In the genomic region with DNA sequence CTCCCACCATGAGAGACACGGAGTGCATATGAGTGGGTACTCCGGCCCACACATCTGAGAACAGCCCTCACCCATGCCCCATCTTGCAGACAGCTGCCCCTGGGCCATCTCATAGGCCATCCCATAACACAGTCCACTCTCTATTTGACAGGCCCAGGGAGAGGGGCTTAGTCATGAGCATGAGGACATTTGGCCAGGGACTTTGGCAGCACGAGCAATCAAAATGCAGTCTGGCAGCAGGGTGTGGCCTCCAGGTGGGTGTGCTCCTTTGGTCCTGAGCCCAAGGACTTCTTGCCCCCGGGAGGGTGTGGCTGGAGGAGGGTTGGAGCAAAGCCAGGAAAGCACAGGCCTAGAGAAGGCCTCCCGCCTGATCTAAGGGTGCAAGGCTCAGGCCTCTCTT, we compare ENCODE assay signal across 17 cellular contexts. TPM values are rescaled to one million over a fixed set of nuclear protein-coding genes. Genes with fewer than 3 reads are reported as not detected.
A peak's percentile ranks its signal among the peaks of the same experiment; 100 is the strongest.
DNase-seq lines count a peak whose midpoint lies in the region; TF ChIP-seq lines count a peak whose summit lies in the region.
"Had no signal": no experiment of that assay in that cellular context is flagged by ENCODE, and none has a peak within 500 bp of the region (broad histone marks: within the 10 kb centered on the region; RNA-seq: fewer than 3 reads in every experiment).

No MANE protein-coding gene starts in this region.

- POLR2A ChIA-PET in activated CD4-positive, alpha-beta memory T cell treated with anti-CD3 and anti-CD28 coated beads, Interleukin-2, amount 10 ng/mL, durations not matched to agents 7 days and 5 days (lab: Charles Lee), result no interaction called here

- no peak overlapping the region for H3K18ac ChIP-seq in neuronal stem cell (ENCODE audit: low read length)

- no peaks in the 10 kb centered on the region for H3K27me3 ChIP-seq in esophagus muscularis mucosa
- no peaks in the 10 kb centered on the region for H3K27me3 ChIP-seq in osteoblast (ENCODE audit: insufficient read depth, low read length)
- peaks cover 0 to under 1% (median 0%) of the 10 kb centered on the region in 3 experiments for H3K27me3 ChIP-seq in neuronal stem cell (ENCODE audit: control insufficient read depth in 3 of 3, insufficient read depth in 3 of 3, low read depth in 1 of 3, low read length in 3 of 3)
- no peaks in the 10 kb centered on the region for H3K27me3 ChIP-seq in SJCRH30
- H3K27me3 ChIP-seq: BLaER1, cardiac muscle cell had no signal

- CTCF ChIA-PET in activated CD4-positive, alpha-beta memory T cell treated with anti-CD3 and anti-CD28 coated beads, Interleukin-2, amount 10 ng/mL, durations not matched to agents 7 days and 5 days (lab: Charles Lee), result interaction anchor here (0.9 to 1.0 kb wide), 2 partner anchors 10 to 34 kb away, joined by 4 read pairs; no protein-coding TSS in a partner anchor

- TF ChIP-seq CTCF in esophagus muscularis mucosa (IDR thresholded peaks at IDR 0.05), result no peak
- no peak for TF ChIP-seq CTCF in osteoblast (IDR thresholded peaks at IDR 0.05; ENCODE audit: extremely low read depth, low read depth, low read length)

- no peak for TF ChIP-seq EP300 in esophagus muscularis mucosa (IDR thresholded peaks at IDR 0.05)

- H3K4me3 ChIP-seq in esophagus muscularis mucosa (no peak overlapping the region), osteoblast (ENCODE audit: insufficient read depth, low read length) (no peak overlapping the region), neuronal stem cell (ENCODE audit: low read length in 2 of 2) (peak overlapping the region in 1 of 2 donors; percentile 19), SJCRH30 (no peak overlapping the region)
- H3K4me3 ChIP-seq: BLaER1, cardiac muscle cell, HAP-1 had no signal

- H2BK5ac ChIP-seq in neuronal stem cell (ENCODE audit: low read length), result no peak overlapping the region

- H3K79me2 ChIP-seq in osteoblast (ENCODE audit: insufficient read depth, low read length), result no peaks in the 10 kb centered on the region

- no peak overlapping the region for H3K27ac Mint-ChIP-seq in activated CD4-positive, alpha-beta memory T cell treated with anti-CD3 and anti-CD28 coated beads, Interleukin-2, amount 10 ng/mL, durations not matched to agents 7 days and 5 days

- H3K9me3 ChIP-seq in esophagus muscularis mucosa (peaks cover 0 to 7% (median 0%) of the 10 kb centered on the region in 4 donors), osteoblast (ENCODE audit: low read depth, low read length) (no peaks in the 10 kb centered on the region), neuronal stem cell (replicated peaks in 1 of 2; ENCODE audit: control insufficient read depth in 2 of 2, insufficient read depth in 1 of 2, low read depth in 1 of 2, low read length in 2 of 2) (peaks cover 4% of the 10 kb centered on the region in 2 donors), SJCRH30 (replicated peaks) (no peaks in the 10 kb centered on the region)
- H3K9me3 ChIP-seq: HAP-1 had no signal

- H3K4me3 Mint-ChIP-seq in activated CD4-positive, alpha-beta memory T cell treated with anti-CD3 and anti-CD28 coated beads, Interleukin-2, amount 10 ng/mL, durations not matched to agents 7 days and 5 days, result no peak overlapping the region

- H2BK12ac ChIP-seq in neuronal stem cell (ENCODE audit: low read length), result no peak overlapping the region

- H2AFZ ChIP-seq in osteoblast (ENCODE audit: low read length) (no peak overlapping the region), neuronal stem cell (ENCODE audit: low read length) (no peak overlapping the region)

- intact Hi-C loops in esophagus muscularis mucosa (cut with DNase I), result no loop called here

- peaks cover 27% of the 10 kb centered on the region for H3K27me3 Mint-ChIP-seq in activated CD4-positive, alpha-beta memory T cell treated with anti-CD3 and anti-CD28 coated beads, Interleukin-2, amount 10 ng/mL, durations not matched to agents 7 days and 5 days

- no peaks in the 10 kb centered on the region for H3K4me1 Mint-ChIP-seq in activated CD4-positive, alpha-beta memory T cell treated with anti-CD3 and anti-CD28 coated beads, Interleukin-2, amount 10 ng/mL, durations not matched to agents 7 days and 5 days

- TF ChIP-seq POLR2A in esophagus muscularis mucosa (IDR thresholded peaks at IDR 0.05; ENCODE audit: low read depth), result no peak

- H2BK120ac ChIP-seq in neuronal stem cell (ENCODE audit: low read depth, low read length), result no peak overlapping the region

- H4K91ac ChIP-seq in neuronal stem cell (ENCODE audit: low read depth, low read length, poor library complexity), result no peak overlapping the region

- no peak overlapping the region for H3K23ac ChIP-seq in neuronal stem cell (ENCODE audit: low read depth, low read length, poor library complexity)

- H3K4me1 ChIP-seq in esophagus muscularis mucosa (peaks cover 0 to 7% (median 5%) of the 10 kb centered on the region in 4 donors), osteoblast (ENCODE audit: insufficient read depth, low read length) (peaks cover 55% of the 10 kb centered on the region), neuronal stem cell (ENCODE audit: control insufficient read depth in 2 of 2, insufficient read depth in 1 of 2, low read depth in 1 of 2, low read length in 2 of 2) (no peaks in the 10 kb centered on the region), SJCRH30 (peaks cover 25% of the 10 kb centered on the region)
- H3K4me1 ChIP-seq: BLaER1, HAP-1 had no signal

- H3K36me3 Mint-ChIP-seq in activated CD4-positive, alpha-beta memory T cell treated with anti-CD3 and anti-CD28 coated beads, Interleukin-2, amount 10 ng/mL, durations not matched to agents 7 days and 5 days (ENCODE audit: low read depth), result peaks cover 24% of the 10 kb centered on the region

- no peak overlapping the region for H2BK15ac ChIP-seq in neuronal stem cell (ENCODE audit: low read length)

- H3K79me1 ChIP-seq in neuronal stem cell (ENCODE audit: low read depth, low read length), result no peaks in the 10 kb centered on the region

- H3K4me2 ChIP-seq in osteoblast (ENCODE audit: insufficient read depth, low read length) (no peak overlapping the region), neuronal stem cell (ENCODE audit: insufficient read depth, low read length, poor library complexity, severe bottlenecking) (no peak overlapping the region)
- H3K4me2 ChIP-seq: BLaER1 had no signal

- H3K27ac ChIP-seq in esophagus muscularis mucosa (replicated peaks in 1 of 4) (no peak overlapping the region), osteoblast (ENCODE audit: low read depth, low read length) (peak overlapping the region; percentile 90), neuronal stem cell (replicated peaks; ENCODE audit: low read length) (no peak overlapping the region), SJCRH30 (no peak overlapping the region; the same call in 1 of the 2 replicates)
- H3K27ac ChIP-seq: BLaER1, cardiac muscle cell had no signal

- in situ Hi-C loops in KBM-7 (cut with MboI; ENCODE audit: low pct_unique_long_range_greater_than_20kb, low sequenced_read_pairs), result loop anchor here (25.0 kb wide), 1 partner anchor 435 kb away; the partner anchor contains the start of gene APOLD1

- H3K9me3 Mint-ChIP-seq in activated CD4-positive, alpha-beta memory T cell treated with anti-CD3 and anti-CD28 coated beads, Interleukin-2, amount 10 ng/mL, durations not matched to agents 7 days and 5 days, result peaks cover 4% of the 10 kb centered on the region

- no peak overlapping the region for H2AK5ac ChIP-seq in neuronal stem cell (ENCODE audit: low read depth, low read length)

- DNase-seq in DMS79 (lab: John Stamatoyannopoulos, UW) (peak; percentile 55), NCI-H226 (peak; percentile 64), esophagus muscularis mucosa (ENCODE audit: extremely low spot score) (peak; percentile 82), osteoblast (ENCODE audit: insufficient read length, low spot score, missing footprints) (no peak), KBM-7 (no peak), neuronal stem cell (ENCODE audit: low spot score) (no peak), SJCRH30 (no peak)
- no peak for DNase-seq in activated CD4-positive, alpha-beta memory T cell treated with anti-CD3 and anti-CD28 coated beads, Interleukin-2, amount 10 ng/mL, durations not matched to agents 7 days and 5 days
- DNase-seq: activated CD8-positive, alpha-beta memory T cell treated with anti-CD3 and anti-CD28 coated beads for 24 hours; activated naive CD4-positive, alpha-beta T cell treated with Interleukin-2 at 50 U/mL for 16 hours; NCI-H1092 treated with DMSO at 0.1 percent for 48 hours; NCI-H510A; stimulated activated CD4-positive, alpha-beta T cell treated with anti-CD3 and anti-CD28 coated beads, Interleukin-4, amount 100 ng/mL, for 4 hours; stimulated activated naive CD8-positive, alpha-beta T cell treated with anti-CD3 and anti-CD28 coated beads, Interleukin-15, Interleukin-2, amounts not matched to agents 100 U/mL and 50 U/mL, for 24 hours had no signal

- no peak overlapping the region for H4K8ac ChIP-seq in neuronal stem cell (ENCODE audit: low read depth, low read length)

- no peak overlapping the region for H3K9ac ChIP-seq in neuronal stem cell (ENCODE audit: low read depth, low read length, poor library complexity)
- H3K9ac ChIP-seq: BLaER1 had no signal

- no peaks in the 10 kb centered on the region for H4K20me1 ChIP-seq in osteoblast (ENCODE audit: insufficient read depth, low read length)
- H4K20me1 ChIP-seq: BLaER1 had no signal

- H3K14ac ChIP-seq in neuronal stem cell (ENCODE audit: low read length), result no peak overlapping the region

- H3K36me3 ChIP-seq in esophagus muscularis mucosa, result peaks cover 3 to 24% (median 7%) of the 10 kb centered on the region in 4 donors
- peaks cover 24% of the 10 kb centered on the region for H3K36me3 ChIP-seq in osteoblast (ENCODE audit: insufficient read depth, low read length)
- no peaks in the 10 kb centered on the region for H3K36me3 ChIP-seq in neuronal stem cell (replicated peaks in 1 of 2; ENCODE audit: control insufficient read depth in 2 of 2, insufficient read depth in 2 of 2, low read length in 2 of 2)
- no peaks in the 10 kb centered on the region for H3K36me3 ChIP-seq in SJCRH30
- H3K36me3 ChIP-seq: BLaER1, cardiac muscle cell, HAP-1 had no signal

- 82% methylated on average over 5 of the region's 5 CpGs for WGBS in esophagus muscularis mucosa
- no CpG with 5 or more reads among the region's 5 CpGs for WGBS in neuronal stem cell (ENCODE audit: extremely low coverage in 2 of 2, insufficient read length in 2 of 2, insufficient replicate concordance in 1 of 2), 2 donors

- H3K4ac ChIP-seq in neuronal stem cell (ENCODE audit: low read length), result no peak overlapping the region

RNA-seq across cellular contexts. Expression of gene EMP1, which starts 25.6 kb away (rescaled TPM):
- total RNA-seq in esophagus muscularis mucosa (100 to 1,000 TPM in 1 of 4 donors, 10 to 100 TPM in 3; 42.8 to 425 (median 63.0) TPM), osteoblast (106 and 114 TPM in 2 replicates)
- total RNA-seq in activated CD4-positive, alpha-beta memory T cell treated with anti-CD3 and anti-CD28 coated beads, Interleukin-2, amount 10 ng/mL, durations not matched to agents 7 days and 5 days, result 100 to 1,000 TPM in 1 of 2 experiments, 10 to 100 TPM in 1; 90.4 to 101 TPM
- polyA plus RNA-seq in neuronal stem cell (2013, experiment 1 of 2), result 1.8 TPM
- 1.7 TPM for polyA plus RNA-seq in neuronal stem cell (2013, experiment 2 of 2)
- total RNA-seq in SJCRH30 (2014; rRNA removed; shearing (Covaris generic)), result 3.4 and 7.5 TPM in 2 replicates

Comparison
In these comparisons a context has a peak if more than half of its experiments do, and no peak if none do; other contexts are left out.
1. DNase-seq: peak in DMS79 (single experiment), NCI-H226 (single experiment) and esophagus muscularis mucosa (single experiment); none in osteoblast (single experiment), KBM-7 (single experiment), activated CD4-positive, alpha-beta memory T cell treated with anti-CD3 and anti-CD28 coated beads, Interleukin-2, amount 10 ng/mL, durations not matched to agents 7 days and 5 days (single experiment), neuronal stem cell (single experiment) and SJCRH30 (0 of 2).